25 cellular contexts compared by ENCODE assay signal in the genomic region with DNA sequence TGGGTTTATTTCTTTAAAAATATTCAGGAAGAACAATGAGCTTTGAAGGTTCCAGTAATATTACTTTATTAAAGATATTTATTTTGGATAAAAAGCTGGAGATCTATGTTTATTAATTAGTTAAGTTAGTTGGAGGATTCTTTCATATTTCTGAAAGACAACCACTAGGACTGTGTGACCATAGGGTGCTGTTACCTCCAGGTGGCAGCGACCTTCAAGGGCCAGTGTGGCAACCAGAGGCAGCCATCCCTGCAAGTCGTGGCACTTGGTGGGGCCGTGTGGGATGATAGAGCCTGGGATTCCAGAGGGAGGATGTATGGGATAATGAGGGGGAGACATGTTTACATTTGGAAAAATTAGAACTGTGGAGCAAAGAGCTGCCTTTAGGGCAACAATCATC.
A peak's percentile ranks its signal among the peaks of the same experiment; 100 is the strongest.
DNase-seq lines count a peak whose midpoint lies in the region; ATAC-seq, FAIRE-seq and TF ChIP-seq lines count a peak whose summit lies in the region.
"Had no signal": no experiment of that assay in that cellular context is flagged by ENCODE, and none has a peak within 500 bp of the region (broad histone marks: within the 10 kb centered on the region; RNA-seq: fewer than 3 reads in every experiment).

No MANE protein-coding gene starts in this region.

- H3K4me3 Mint-ChIP-seq in naive thymus-derived CD8-positive, alpha-beta T cell = no peak overlapping the region
- H3K4me3 Mint-ChIP-seq in activated CD4-positive, alpha-beta T cell treated with anti-CD3 and anti-CD28 coated beads, Interleukin-2, amount 10 ng/mL, durations not matched to agents 7 days and 5 days = no peak overlapping the region
- H3K4me3 Mint-ChIP-seq: activated CD4-positive, alpha-beta T cell treated with anti-CD3 and anti-CD28 coated beads, Interleukin-2, amount 10 ng/mL, durations not matched to agents 24 days and 14 days; brain; CD8-positive, alpha-beta memory T cell; neural progenitor cell; stimulated activated naive CD8-positive, alpha-beta T cell treated with anti-CD3 and anti-CD28 coated beads, Interleukin-15, Interleukin-2, amounts not matched to agents 100 ng/mL and 50 ng/mL, for 24 hours; T-cell had no signal

- H3K4me3 ChIP-seq in GM06990 (replicated peaks; ENCODE audit: low read depth, low read length) (no peak overlapping the region), OCI-LY1 (ENCODE audit: low read depth, low read length, poor library complexity, severe bottlenecking) (no peak overlapping the region), epithelial cell of proximal tubule (ENCODE audit: low read depth, low read length) (no peak overlapping the region)
- H3K4me3 ChIP-seq: coronary artery, heart left ventricle, left ventricle myocardium inferior, mucosa of descending colon, neural progenitor cell, transverse colon had no signal

- H4K20me1 ChIP-seq in OCI-LY1 (ENCODE audit: insufficient read depth, low read length) = no peaks in the 10 kb centered on the region

- POLR2A ChIA-PET in naive thymus-derived CD8-positive, alpha-beta T cell (lab: Charles Lee) = no interaction called here
- POLR2A ChIA-PET in activated CD4-positive, alpha-beta T cell treated with anti-CD3 and anti-CD28 coated beads, Interleukin-2, amount 10 ng/mL, durations not matched to agents 7 days and 5 days (lab: Charles Lee) = no interaction called here

- H3K36me3 Mint-ChIP-seq in naive thymus-derived CD8-positive, alpha-beta T cell = peaks cover 10 to 45% (median 22%) of the 10 kb centered on the region in 3 donors
- peaks cover 2% of the 10 kb centered on the region for H3K36me3 Mint-ChIP-seq in activated CD4-positive, alpha-beta T cell treated with anti-CD3 and anti-CD28 coated beads, Interleukin-2, amount 10 ng/mL, durations not matched to agents 7 days and 5 days (ENCODE audit: low read depth)

- 0 out of 2 replicates have a peak, but pooled peaks cover 2% of the 10 kb centered on the region for H3K9me3 ChIP-seq in OCI-LY1 (ENCODE audit: low read length)
- H3K9me3 ChIP-seq: mucosa of descending colon, transverse colon had no signal

- H3K4me2 ChIP-seq in OCI-LY1 (ENCODE audit: low read length) = no peak overlapping the region
- H3K4me2 ChIP-seq: neural progenitor cell had no signal

- H3K27ac Mint-ChIP-seq in naive thymus-derived CD8-positive, alpha-beta T cell = no peak overlapping the region
- no peak overlapping the region for H3K27ac Mint-ChIP-seq in activated CD4-positive, alpha-beta T cell treated with anti-CD3 and anti-CD28 coated beads, Interleukin-2, amount 10 ng/mL, durations not matched to agents 7 days and 5 days
- H3K27ac Mint-ChIP-seq: activated CD4-positive, alpha-beta T cell treated with anti-CD3 and anti-CD28 coated beads, Interleukin-2, amount 10 ng/mL, durations not matched to agents 24 days and 14 days; brain; neural progenitor cell; stimulated activated naive CD8-positive, alpha-beta T cell treated with anti-CD3 and anti-CD28 coated beads, Interleukin-15, Interleukin-2, amounts not matched to agents 100 ng/mL and 50 ng/mL, for 24 hours; T-cell had no signal

- peak; percentile 41 for FAIRE-seq in GM18507 (lab: Jason Lieb, UNC)

- H3K9me2 ChIP-seq in OCI-LY1 (ENCODE audit: low read depth, low read length) = no peaks in the 10 kb centered on the region

- no peak overlapping the region for H2AFZ ChIP-seq in OCI-LY1 (ENCODE audit: low read length)
- H2AFZ ChIP-seq: neural progenitor cell had no signal

- ATAC-seq in HG02610 (IDR thresholded peaks at IDR 0.05; ENCODE audit: unreplicated experiment) = no peak
- no peak for ATAC-seq in naive thymus-derived CD8-positive, alpha-beta T cell
- ATAC-seq: heart left ventricle, mucosa of descending colon, Right ventricle myocardium inferior, T-cell had no signal

- no peaks in the 10 kb centered on the region for H3K27me3 ChIP-seq in GM06990 (replicated peaks; ENCODE audit: control insufficient read depth, insufficient read depth, low read length)
- no peaks in the 10 kb centered on the region for H3K27me3 ChIP-seq in OCI-LY1 (ENCODE audit: insufficient read depth, low read length)
- H3K27me3 ChIP-seq: heart left ventricle, neural progenitor cell, transverse colon had no signal

- TF ChIP-seq CTCF in GM06990 (IDR thresholded peaks at IDR 0.05; ENCODE audit: insufficient read depth, low read length, poor library complexity, severe bottlenecking) = peak; percentile 46
- peak; percentile 22; the same call in 1 of the 2 replicates for TF ChIP-seq CTCF in OCI-LY1 (IDR thresholded peaks at IDR 0.05; ENCODE audit: low read length)
- TF ChIP-seq CTCF in epithelial cell of proximal tubule (conservative IDR thresholded peaks at IDR 0.05; ENCODE audit: low read depth, low read length) = peak; percentile 27

- CTCF ChIA-PET in activated CD4-positive, alpha-beta T cell treated with anti-CD3 and anti-CD28 coated beads, Interleukin-2, amount 10 ng/mL, durations not matched to agents 7 days and 5 days (lab: Charles Lee) = interaction anchor here (0.9 kb wide), 1 partner anchor 86 kb away, joined by 3 read pairs; no protein-coding TSS in a partner anchor

- H3K36me3 ChIP-seq in GM06990 (ENCODE audit: control insufficient read depth, insufficient read depth, low read length) (no peaks in the 10 kb centered on the region), OCI-LY1 (ENCODE audit: insufficient read depth, low read length) (peaks cover 5% of the 10 kb centered on the region)
- H3K36me3 ChIP-seq: heart left ventricle, left ventricle myocardium inferior, neural progenitor cell, transverse colon had no signal

- DNase-seq in GM06990 (ENCODE audit: extremely low read depth, insufficient read length) (no peak), GM18507 (ENCODE audit: extremely low spot score, insufficient read length, low read depth) (no peak), epithelial cell of proximal tubule (ENCODE audit: low read depth) (no peak)
- no peak for DNase-seq in naive thymus-derived CD8-positive, alpha-beta T cell
- DNase-seq in activated naive CD4-positive, alpha-beta T cell treated with anti-CD3 and anti-CD28 coated beads, Interleukin-2, amount 50 U/mL, for 16 hours = no peak
- no peak for DNase-seq in activated CD4-positive, alpha-beta T cell treated with anti-CD3 and anti-CD28 coated beads, Interleukin-2, amount 10 ng/mL, durations not matched to agents 7 days and 5 days
- DNase-seq: activated CD4-positive, alpha-beta T cell treated with anti-CD3 and anti-CD28 coated beads, Interleukin-2, amount 10 ng/mL, durations not matched to agents 24 days and 14 days; CD8-positive, alpha-beta memory T cell; heart left ventricle; KG1; left ventricle myocardium inferior; mucosa of descending colon; NCI-H1092; NCI-H2081 treated with DMSO at 0.1 percent for 48 hours; NCI-H510A; stimulated activated CD4-positive, alpha-beta T cell treated with anti-CD3 and anti-CD28 coated beads, Interleukin-4, amount 100 ng/mL, for 24 hours; T-cell; transverse colon had no signal

- peaks cover 9 to 12% (median 12%) of the 10 kb centered on the region in 4 donors for H3K4me1 Mint-ChIP-seq in naive thymus-derived CD8-positive, alpha-beta T cell
- peaks cover 3% of the 10 kb centered on the region for H3K4me1 Mint-ChIP-seq in activated CD4-positive, alpha-beta T cell treated with anti-CD3 and anti-CD28 coated beads, Interleukin-2, amount 10 ng/mL, durations not matched to agents 7 days and 5 days

- no peaks in the 10 kb centered on the region for H3F3A ChIP-seq in OCI-LY1 (ENCODE audit: insufficient read depth, low read length)

- H3K27me3 Mint-ChIP-seq in naive thymus-derived CD8-positive, alpha-beta T cell = no peaks in the 10 kb centered on the region
- no peaks in the 10 kb centered on the region for H3K27me3 Mint-ChIP-seq in activated CD4-positive, alpha-beta T cell treated with anti-CD3 and anti-CD28 coated beads, Interleukin-2, amount 10 ng/mL, durations not matched to agents 7 days and 5 days
- H3K27me3 Mint-ChIP-seq: activated CD4-positive, alpha-beta T cell treated with anti-CD3 and anti-CD28 coated beads, Interleukin-2, amount 10 ng/mL, durations not matched to agents 24 days and 14 days; brain; CD8-positive, alpha-beta memory T cell; stimulated activated naive CD8-positive, alpha-beta T cell treated with anti-CD3 and anti-CD28 coated beads, Interleukin-15, Interleukin-2, amounts not matched to agents 100 ng/mL and 50 ng/mL, for 24 hours; T-cell had no signal

- H3K27ac ChIP-seq in OCI-LY1 (ENCODE audit: low read depth, low read length, poor library complexity, severe bottlenecking) = no peak overlapping the region
- H3K27ac ChIP-seq: coronary artery, heart left ventricle, left ventricle myocardium inferior, neural progenitor cell, transverse colon had no signal

- H3K9ac ChIP-seq in OCI-LY1 (ENCODE audit: low read length) = no peak overlapping the region
- H3K9ac ChIP-seq: neural progenitor cell had no signal

- H3K4me1 ChIP-seq in OCI-LY1 (ENCODE audit: insufficient read depth, low read length, severe bottlenecking) = no peaks in the 10 kb centered on the region
- H3K4me1 ChIP-seq: transverse colon had no signal

- H3K9me3 Mint-ChIP-seq in naive thymus-derived CD8-positive, alpha-beta T cell = peaks cover 0 to 4% (median 0%) of the 10 kb centered on the region in 9 donors
- no peaks in the 10 kb centered on the region for H3K9me3 Mint-ChIP-seq in activated CD4-positive, alpha-beta T cell treated with anti-CD3 and anti-CD28 coated beads, Interleukin-2, amount 10 ng/mL, durations not matched to agents 7 days and 5 days
- H3K9me3 Mint-ChIP-seq: activated CD4-positive, alpha-beta T cell treated with anti-CD3 and anti-CD28 coated beads, Interleukin-2, amount 10 ng/mL, durations not matched to agents 24 days and 14 days; CD8-positive, alpha-beta memory T cell; stimulated activated naive CD8-positive, alpha-beta T cell treated with anti-CD3 and anti-CD28 coated beads, Interleukin-15, Interleukin-2, amounts not matched to agents 100 ng/mL and 50 ng/mL, for 24 hours had no signal

- H3K79me2 ChIP-seq in OCI-LY1 (ENCODE audit: insufficient read depth, low read length) = no peaks in the 10 kb centered on the region
